In genomic region chr4:52202251-52202779, GRCh38 we compare ENCODE assay signal across 22 cellular contexts.
A peak's percentile ranks its signal among the peaks of the same experiment; 100 is the strongest.
DNase-seq lines count a peak whose midpoint lies in the region; ATAC-seq, FAIRE-seq and TF ChIP-seq lines count a peak whose summit lies in the region.
"Had no signal": no experiment of that assay in that cellular context is flagged by ENCODE, and none has a peak within 500 bp of the region (broad histone marks: within the 10 kb centered on the region; RNA-seq: fewer than 3 reads in every experiment).

No MANE protein-coding gene starts in this region.

- no peak for TF ChIP-seq CTCF in astrocyte (IDR thresholded peaks at IDR 0.05; ENCODE audit: insufficient read depth, low read depth, low read length)
- TF ChIP-seq CTCF in right lobe of liver (IDR thresholded peaks at IDR 0.05), result no peak
- TF ChIP-seq CTCF in foreskin fibroblast (IDR thresholded peaks at IDR 0.05; ENCODE audit: low read depth, low read length), result no peak

- H2AFZ ChIP-seq in astrocyte (ENCODE audit: low read depth, low read length), result peak overlapping the region; percentile 26

- H3K36me3 ChIP-seq in HUES48 (ENCODE audit: control insufficient read depth, insufficient read depth, low read length) (no peaks in the 10 kb centered on the region), astrocyte (ENCODE audit: insufficient read depth, low read length) (no peaks in the 10 kb centered on the region), right lobe of liver (no peaks in the 10 kb centered on the region)
- H3K36me3 ChIP-seq: SJCRH30 had no signal

- no peaks in the 10 kb centered on the region for H3K36me3 Mint-ChIP-seq in astrocyte (ENCODE audit: low read depth, unreplicated experiment)
- no peaks in the 10 kb centered on the region for H3K36me3 Mint-ChIP-seq in natural killer cell treated with Interleukin-12 subunit alpha and Interleukin-12 subunit beta and Interleukin-15 and Interleukin-18, amount 100 ng/mL, for 72 hours
- H3K36me3 Mint-ChIP-seq: CD4-positive, alpha-beta memory T cell had no signal

- intact Hi-C loops in right lobe of liver (cut with DNase I), result no loop called here

- H4K20me1 ChIP-seq in astrocyte (ENCODE audit: insufficient read depth, low read length), result no peaks in the 10 kb centered on the region

- H3K27me3 Mint-ChIP-seq in astrocyte (ENCODE audit: low read depth, unreplicated experiment), result no peaks in the 10 kb centered on the region
- H3K27me3 Mint-ChIP-seq in natural killer cell treated with Interleukin-12 subunit alpha and Interleukin-12 subunit beta and Interleukin-15 and Interleukin-18, amount 100 ng/mL, for 72 hours, result no peaks in the 10 kb centered on the region
- H3K27me3 Mint-ChIP-seq: CD4-positive, alpha-beta memory T cell had no signal

- H3K4me3 Mint-ChIP-seq in astrocyte (ENCODE audit: unreplicated experiment), result no peak overlapping the region
- H3K4me3 Mint-ChIP-seq in natural killer cell treated with Interleukin-12 subunit alpha and Interleukin-12 subunit beta and Interleukin-15 and Interleukin-18, amount 100 ng/mL, for 72 hours, result no peak overlapping the region
- H3K4me3 Mint-ChIP-seq: CD4-positive, alpha-beta memory T cell had no signal

- ATAC-seq in right lobe of liver, result peak in 3 of 4 donors; percentile 39 to 68 (median 66)
- ATAC-seq in natural killer cell treated with Interleukin-12 subunit alpha and Interleukin-12 subunit beta and Interleukin-15 and Interleukin-18, amount 100 ng/mL, for 72 hours, result no peak

- no peak overlapping the region for H3K4me2 ChIP-seq in astrocyte (ENCODE audit: low read length)

- DNase-seq in DMS 273 (lab: John Stamatoyannopoulos, UW; ENCODE audit: unreplicated experiment) (peak; percentile 39), DMS 273 treated with DMSO at 0.1 percent for 48 hours (lab: John Stamatoyannopoulos, UW) (no peak), astrocyte (ENCODE audit: low read depth) (no peak), right lobe of liver (no peak), SW480 (ENCODE audit: low spot score) (no peak), foreskin fibroblast (no peak)
- no peak for DNase-seq in natural killer cell treated with Interleukin-12 subunit alpha and Interleukin-12 subunit beta and Interleukin-15 and Interleukin-18, amount 100 ng/mL, for 72 hours (ENCODE audit: low spot score)
- DNase-seq: Calu3; CD4-positive, alpha-beta memory T cell; GF-D8; KG1; NCI-H1048; NCI-H1436 treated with DMSO at 0.1 percent for 48 hours; NCI-H2081; NCI-H526 treated with DMSO at 0.1 percent for 48 hours; OCI-M1; RPMI8226; SJCRH30 had no signal

- no peak overlapping the region for H3K27ac Mint-ChIP-seq in astrocyte (ENCODE audit: unreplicated experiment)
- no peak overlapping the region for H3K27ac Mint-ChIP-seq in natural killer cell treated with Interleukin-12 subunit alpha and Interleukin-12 subunit beta and Interleukin-15 and Interleukin-18, amount 100 ng/mL, for 72 hours
- H3K27ac Mint-ChIP-seq: CD4-positive, alpha-beta memory T cell had no signal

- no peaks in the 10 kb centered on the region for H3K9me3 ChIP-seq in HUES48 (ENCODE audit: control insufficient read depth, insufficient read depth, low read length)
- H3K9me3 ChIP-seq in astrocyte (ENCODE audit: insufficient read depth, low read depth, low read length), result peaks cover 8% of the 10 kb centered on the region
- H3K9me3 ChIP-seq in right lobe of liver, result no peaks in the 10 kb centered on the region
- H3K9me3 ChIP-seq: SJCRH30 had no signal

- WGBS in right lobe of liver (ENCODE audit: insufficient coverage, low coverage, low lambda C conversion rate, missing lambda C conversion rate), result 38% methylated on average over 4 of the region's 4 CpGs

- no peak overlapping the region for H3K9ac ChIP-seq in HUES48 (ENCODE audit: low read depth, low read length)
- no peak overlapping the region for H3K9ac ChIP-seq in astrocyte (ENCODE audit: low read length)

- no peak for TF ChIP-seq POLR2A in right lobe of liver (IDR thresholded peaks at IDR 0.05)

- H3K9me3 Mint-ChIP-seq in astrocyte (ENCODE audit: unreplicated experiment), result no peaks in the 10 kb centered on the region
- peaks cover 11% of the 10 kb centered on the region for H3K9me3 Mint-ChIP-seq in natural killer cell treated with Interleukin-12 subunit alpha and Interleukin-12 subunit beta and Interleukin-15 and Interleukin-18, amount 100 ng/mL, for 72 hours

- H3K4me1 Mint-ChIP-seq in astrocyte (ENCODE audit: low read depth, unreplicated experiment), result peaks cover 17% of the 10 kb centered on the region
- H3K4me1 Mint-ChIP-seq in natural killer cell treated with Interleukin-12 subunit alpha and Interleukin-12 subunit beta and Interleukin-15 and Interleukin-18, amount 100 ng/mL, for 72 hours (ENCODE audit: low read depth in 2 of 2), result no peaks in the 10 kb centered on the region
- H3K4me1 Mint-ChIP-seq: CD4-positive, alpha-beta memory T cell had no signal

- H3K27me3 ChIP-seq in HUES48 (ENCODE audit: control insufficient read depth, insufficient read depth, low read length), result no peaks in the 10 kb centered on the region
- no peaks in the 10 kb centered on the region for H3K27me3 ChIP-seq in astrocyte (ENCODE audit: insufficient read depth, low read length)
- no peaks in the 10 kb centered on the region for H3K27me3 ChIP-seq in right lobe of liver
- H3K27me3 ChIP-seq: SJCRH30 had no signal

- FAIRE-seq in astrocyte (lab: Jason Lieb, UNC), result no peak
- FAIRE-seq: GM12891, GM18507 had no signal

- H3K79me2 ChIP-seq in astrocyte (ENCODE audit: insufficient read depth, low read length), result no peaks in the 10 kb centered on the region

- H3K4me3 ChIP-seq in HUES48 (ENCODE audit: low read depth, low read length) (no peak overlapping the region), astrocyte (ENCODE audit: insufficient read depth, low read depth, low read length) (no peak overlapping the region), right lobe of liver (no peak overlapping the region), foreskin fibroblast (ENCODE audit: low read depth in 1 of 2, low read length in 2 of 2) (no peak overlapping the region)
- H3K4me3 ChIP-seq: SJCRH30 had no signal

- H3K4me1 ChIP-seq in HUES48 (ENCODE audit: control insufficient read depth, insufficient read depth, low read length), result peaks cover 20% of the 10 kb centered on the region; the same call in 1 of the 2 replicates
- H3K4me1 ChIP-seq in astrocyte (ENCODE audit: insufficient read depth, low read length), result no peaks in the 10 kb centered on the region
- H3K4me1 ChIP-seq in right lobe of liver, result no peaks in the 10 kb centered on the region
- H3K4me1 ChIP-seq: SJCRH30 had no signal

- H3K27ac ChIP-seq in HUES48 (ENCODE audit: low read depth, low read length), result peak overlapping the region; percentile 59
- H3K27ac ChIP-seq in astrocyte (ENCODE audit: low read depth, low read length), result no peak overlapping the region
- no peak overlapping the region for H3K27ac ChIP-seq in right lobe of liver
- H3K27ac ChIP-seq: 22Rv1, SJCRH30 had no signal

Comparison
In these comparisons a context has a peak if more than half of its experiments do, and no peak if none do; other contexts are left out.
1. ATAC-seq: peak in right lobe of liver (3 of 4); none in natural killer cell treated with Interleukin-12 subunit alpha and Interleukin-12 subunit beta and Interleukin-15 and Interleukin-18, amount 100 ng/mL, for 72 hours (0 of 2).